Comparison of ENCODE assay signal across 1 cellular context in the genomic region with DNA sequence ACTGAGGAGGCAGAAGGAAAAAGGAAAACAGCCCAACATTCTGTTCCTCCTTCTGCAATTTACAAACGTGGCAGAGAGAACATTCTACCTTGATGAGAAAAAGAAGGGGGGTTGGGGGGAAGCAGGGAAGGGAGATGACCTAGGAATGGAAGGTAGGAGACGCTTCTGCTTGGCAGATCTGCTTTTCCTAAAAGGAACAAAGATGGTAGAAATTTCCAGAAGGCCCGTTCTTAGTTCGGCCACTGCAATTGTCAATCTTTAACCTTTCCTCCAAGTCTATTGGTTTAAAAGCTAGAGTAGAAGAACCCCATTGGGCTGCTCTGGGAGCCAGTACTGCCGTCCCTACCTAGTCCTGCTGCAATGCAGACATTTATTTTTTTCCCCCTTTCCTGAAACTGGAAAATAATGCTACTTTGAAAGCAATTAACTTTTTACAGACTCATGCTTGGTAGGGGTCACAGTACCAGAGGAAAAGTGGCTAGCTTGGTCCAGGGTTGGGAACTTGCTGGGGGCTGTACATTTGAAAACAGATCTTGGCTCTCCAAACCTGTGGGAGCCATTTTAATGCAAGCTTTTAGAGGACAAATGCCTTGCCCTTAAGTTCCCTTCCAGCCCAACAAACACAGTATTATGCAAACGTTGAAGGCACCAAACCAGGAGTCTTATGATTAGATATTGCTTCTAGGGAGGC.
A peak's percentile ranks its signal among the peaks of the same experiment; 100 is the strongest.
TF ChIP-seq lines count a peak whose summit lies in the region.

No MANE protein-coding gene starts in this region.

TF ChIP-seq in HEK293, 187 proteins besides CTCF, POLR2A, EP300 and RAD21:
- TF ChIP-seq, protein P1, sequence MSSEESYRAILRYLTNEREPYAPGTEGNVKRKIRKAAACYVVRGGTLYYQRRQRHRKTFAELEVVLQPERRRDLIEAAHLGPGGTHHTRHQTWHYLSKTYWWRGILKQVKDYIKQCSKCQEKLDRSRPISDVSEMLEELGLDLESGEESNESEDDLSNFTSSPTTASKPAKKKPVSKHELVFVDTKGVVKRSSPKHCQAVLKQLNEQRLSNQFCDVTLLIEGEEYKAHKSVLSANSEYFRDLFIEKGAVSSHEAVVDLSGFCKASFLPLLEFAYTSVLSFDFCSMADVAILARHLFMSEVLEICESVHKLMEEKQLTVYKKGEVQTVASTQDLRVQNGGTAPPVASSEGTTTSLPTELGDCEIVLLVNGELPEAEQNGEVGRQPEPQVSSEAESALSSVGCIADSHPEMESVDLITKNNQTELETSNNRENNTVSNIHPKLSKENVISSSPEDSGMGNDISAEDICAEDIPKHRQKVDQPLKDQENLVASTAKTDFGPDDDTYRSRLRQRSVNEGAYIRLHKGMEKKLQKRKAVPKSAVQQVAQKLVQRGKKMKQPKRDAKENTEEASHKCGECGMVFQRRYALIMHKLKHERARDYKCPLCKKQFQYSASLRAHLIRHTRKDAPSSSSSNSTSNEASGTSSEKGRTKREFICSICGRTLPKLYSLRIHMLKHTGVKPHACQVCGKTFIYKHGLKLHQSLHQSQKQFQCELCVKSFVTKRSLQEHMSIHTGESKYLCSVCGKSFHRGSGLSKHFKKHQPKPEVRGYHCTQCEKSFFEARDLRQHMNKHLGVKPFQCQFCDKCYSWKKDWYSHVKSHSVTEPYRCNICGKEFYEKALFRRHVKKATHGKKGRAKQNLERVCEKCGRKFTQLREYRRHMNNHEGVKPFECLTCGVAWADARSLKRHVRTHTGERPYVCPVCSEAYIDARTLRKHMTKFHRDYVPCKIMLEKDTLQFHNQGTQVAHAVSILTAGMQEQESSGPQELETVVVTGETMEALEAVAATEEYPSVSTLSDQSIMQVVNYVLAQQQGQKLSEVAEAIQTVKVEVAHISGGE (tag by site-specific recombination; conservative IDR thresholded peaks at IDR 0.05; ENCODE audit: low read depth), result peak; percentile 25; the same call in 1 of the 2 replicates
- TF ChIP-seq, protein P2, sequence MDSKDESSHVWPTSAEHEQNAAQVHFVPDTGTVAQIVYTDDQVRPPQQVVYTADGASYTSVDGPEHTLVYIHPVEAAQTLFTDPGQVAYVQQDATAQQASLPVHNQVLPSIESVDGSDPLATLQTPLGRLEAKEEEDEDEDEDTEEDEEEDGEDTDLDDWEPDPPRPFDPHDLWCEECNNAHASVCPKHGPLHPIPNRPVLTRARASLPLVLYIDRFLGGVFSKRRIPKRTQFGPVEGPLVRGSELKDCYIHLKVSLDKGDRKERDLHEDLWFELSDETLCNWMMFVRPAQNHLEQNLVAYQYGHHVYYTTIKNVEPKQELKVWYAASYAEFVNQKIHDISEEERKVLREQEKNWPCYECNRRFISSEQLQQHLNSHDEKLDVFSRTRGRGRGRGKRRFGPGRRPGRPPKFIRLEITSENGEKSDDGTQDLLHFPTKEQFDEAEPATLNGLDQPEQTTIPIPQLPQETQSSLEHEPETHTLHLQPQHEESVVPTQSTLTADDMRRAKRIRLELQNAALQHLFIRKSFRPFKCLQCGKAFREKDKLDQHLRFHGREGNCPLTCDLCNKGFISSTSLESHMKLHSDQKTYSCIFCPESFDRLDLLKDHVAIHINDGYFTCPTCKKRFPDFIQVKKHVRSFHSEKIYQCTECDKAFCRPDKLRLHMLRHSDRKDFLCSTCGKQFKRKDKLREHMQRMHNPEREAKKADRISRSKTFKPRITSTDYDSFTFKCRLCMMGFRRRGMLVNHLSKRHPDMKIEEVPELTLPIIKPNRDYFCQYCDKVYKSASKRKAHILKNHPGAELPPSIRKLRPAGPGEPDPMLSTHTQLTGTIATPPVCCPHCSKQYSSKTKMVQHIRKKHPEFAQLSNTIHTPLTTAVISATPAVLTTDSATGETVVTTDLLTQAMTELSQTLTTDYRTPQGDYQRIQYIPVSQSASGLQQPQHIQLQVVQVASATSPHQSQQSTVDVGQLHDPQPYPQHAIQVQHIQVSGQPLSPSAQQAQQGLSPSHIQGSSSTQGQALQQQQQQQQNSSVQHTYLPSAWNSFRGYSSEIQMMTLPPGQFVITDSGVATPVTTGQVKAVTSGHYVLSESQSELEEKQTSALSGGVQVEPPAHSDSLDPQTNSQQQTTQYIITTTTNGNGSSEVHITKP (tag by site-specific recombination; IDR thresholded peaks at IDR 0.05), result peak; percentile 86
- no peak for TF ChIP-seq ZSCAN16 (tag by site-specific recombination; IDR thresholded peaks at IDR 0.05)
- 0 out of 2 replicates have a peak, but pooled peaks have one; percentile 26 for TF ChIP-seq ZNF366 (tag by site-specific recombination; conservative IDR thresholded peaks at IDR 0.05)
- TF ChIP-seq ZNF664 (tag by site-specific recombination; IDR thresholded peaks at IDR 0.05), result no peak
- no peak for TF ChIP-seq ZNF610 (tag by site-specific recombination; IDR thresholded peaks at IDR 0.05; ENCODE audit: borderline replicate concordance)
- no peak for TF ChIP-seq ZNF214 (tag by site-specific recombination; IDR thresholded peaks at IDR 0.05; ENCODE audit: borderline replicate concordance)
- TF ChIP-seq ZNF654 (tag by site-specific recombination; IDR thresholded peaks at IDR 0.05; ENCODE audit: low read depth), result no peak
- TF ChIP-seq ZNF302 (tag by site-specific recombination; IDR thresholded peaks at IDR 0.05; ENCODE audit: low read depth), result no peak
- no peak for TF ChIP-seq ZNF132 (tag by site-specific recombination; IDR thresholded peaks at IDR 0.05; ENCODE audit: borderline replicate concordance)
- no peak for TF ChIP-seq ZBTB48 (tag by site-specific recombination; IDR thresholded peaks at IDR 0.05)
- TF ChIP-seq ZNF549 (tag by site-specific recombination; IDR thresholded peaks at IDR 0.05), result no peak
- no peak for TF ChIP-seq ZNF391 (tag by site-specific recombination; IDR thresholded peaks at IDR 0.05; ENCODE audit: borderline replicate concordance, low read depth)
